1 cellular context compared by ENCODE assay signal in genomic region chr5:52831776-52832511, GRCh38.
TF ChIP-seq lines count a peak whose summit lies in the region.

No MANE protein-coding gene starts in this region.

TF ChIP-seq in IMR-90, 13 proteins besides CTCF, POLR2A, EP300 and RAD21:
- TF ChIP-seq RCOR1 (IDR thresholded peaks at IDR 0.05; ENCODE audit: insufficient replicate concordance, low read length) = no peak
- peak; percentile 67 for TF ChIP-seq CEBPB (IDR thresholded peaks at IDR 0.05; ENCODE audit: low read depth, low read length)
TF ChIP-seq in IMR-90: peak in this region for 1.
